25 cellular contexts compared by ENCODE assay signal in the genomic region with DNA sequence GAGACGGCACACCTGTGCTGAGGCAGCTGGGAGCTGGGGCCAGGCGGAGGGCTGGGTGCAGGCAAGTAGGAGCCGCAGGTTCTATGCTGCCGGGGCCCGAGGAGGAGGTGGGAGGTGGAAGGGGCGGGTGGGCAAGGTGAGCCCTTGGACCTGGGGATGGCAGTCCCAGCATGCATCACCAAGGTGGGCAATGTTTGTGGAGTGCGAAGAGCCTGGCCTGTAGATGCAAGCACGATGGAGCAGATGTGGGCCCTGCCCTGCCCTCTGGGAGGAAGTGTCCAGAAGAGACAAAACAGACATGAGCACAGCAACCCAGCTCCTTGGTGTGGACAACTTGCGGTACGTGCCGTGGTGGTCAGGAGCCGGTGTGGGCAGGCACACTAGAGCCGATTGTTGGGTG. TPM values are rescaled to one million over a fixed set of nuclear protein-coding genes. Genes with fewer than 3 reads are reported as not detected.
"Had no signal": no experiment of that assay in that cellular context is flagged by ENCODE, and none has a peak within 500 bp of the region (broad histone marks: within the 10 kb centered on the region; RNA-seq: fewer than 3 reads in every experiment).

No MANE protein-coding gene starts in this region.

- H3K27me3 ChIP-seq: dorsolateral prefrontal cortex, foreskin keratinocyte, hepatocyte had no signal

- H2AFZ ChIP-seq: hepatocyte had no signal

- H3K4me2 ChIP-seq: hepatocyte had no signal

- DNase-seq: dermis blood vessel endothelial cell; effector CD4-positive, alpha-beta T cell; effector memory CD4-positive, alpha-beta T cell; foreskin keratinocyte; heart left ventricle; hypothalamus; immature natural killer cell; islet precursor cell; kidney; kidney glomerular epithelial cell; left colon; left ventricle myocardium inferior; lower lobe of right lung; mesenchymal stem cell; mucosa of descending colon had no signal

- H3K4me3 ChIP-seq: coronary artery, dorsolateral prefrontal cortex, esophagus muscularis mucosa, gastroesophageal sphincter, heart left ventricle, hepatocyte, left ventricle myocardium inferior, lower lobe of right lung, mucosa of descending colon had no signal

- H3K4me1 ChIP-seq: esophagus muscularis mucosa, foreskin keratinocyte, gastroesophageal sphincter, lower lobe of right lung had no signal

- H3K27ac ChIP-seq: coronary artery, dorsolateral prefrontal cortex, esophagus muscularis mucosa, foreskin keratinocyte, gastroesophageal sphincter, heart left ventricle, hepatocyte, left ventricle myocardium inferior, lower lobe of right lung had no signal

- ATAC-seq: foreskin keratinocyte, gastroesophageal sphincter, heart left ventricle, left colon, left lobe of liver, lower lobe of right lung, mucosa of descending colon had no signal

- H3K36me3 ChIP-seq: esophagus muscularis mucosa, gastroesophageal sphincter, heart left ventricle, left ventricle myocardium inferior, lower lobe of right lung had no signal

- H3K9me3 ChIP-seq: esophagus muscularis mucosa, gastroesophageal sphincter, heart left ventricle, left ventricle myocardium inferior, lower lobe of right lung, mucosa of descending colon had no signal

RNA-seq across cellular contexts. Expression of gene AJAP1, which starts 28.3 kb away (rescaled TPM):
- total RNA-seq: endothelial cell of umbilical vein, fibroblast of lung, lung microvascular endothelial cell, myocyte had no signal
- polyA plus RNA-seq: endothelial cell of umbilical vein, immature natural killer cell had no signal
